Comparison of ENCODE assay signal across 8 cellular contexts in genomic region chr10:133688441-133688912, GRCh38.
DNase-seq lines count a peak whose midpoint lies in the region; ATAC-seq and TF ChIP-seq lines count a peak whose summit lies in the region.
"Not testable (repeated sequence)": the region's sequence is repeated elsewhere in the genome, so short reads cannot be mapped to it uniquely, and the experiment has no call there.

No MANE protein-coding gene starts in this region.

- H3K4me1 Mint-ChIP-seq in central memory CD8-positive, alpha-beta T cell; stimulated activated naive CD8-positive, alpha-beta T cell treated with anti-CD3 and anti-CD28 coated beads, Interleukin-15, amount 100 ng/mL, for 72 hours: not testable (repeated sequence)

- H3K27ac Mint-ChIP-seq in central memory CD8-positive, alpha-beta T cell (ENCODE audit: low read depth); stimulated activated naive CD8-positive, alpha-beta T cell treated with anti-CD3 and anti-CD28 coated beads, Interleukin-15, amount 100 ng/mL, for 72 hours: not testable (repeated sequence)

- H3K4me3 ChIP-seq in RWPE2 (ENCODE audit: severe bottlenecking); lung: not testable (repeated sequence)

- ATAC-seq in GM18867 (IDR thresholded peaks at IDR 0.05; ENCODE audit: unreplicated experiment) (peak; percentile 30), GM21529 (IDR thresholded peaks at IDR 0.05; ENCODE audit: unreplicated experiment) (peak; percentile 11), HG02763 (IDR thresholded peaks at IDR 0.05; ENCODE audit: unreplicated experiment) (peak; percentile 26), HG03103 (IDR thresholded peaks at IDR 0.05; ENCODE audit: low read depth, unreplicated experiment) (peak; percentile 26), RWPE2 (ENCODE audit: low read depth) (peak; percentile 31), lung (ENCODE audit: insufficient read depth, low FRiP score) (peak; percentile 51)
- peak; percentile 34 for ATAC-seq in central memory CD8-positive, alpha-beta T cell (replicated peaks; ENCODE audit: extremely low read depth, poor library complexity, severe bottlenecking)
- ATAC-seq in stimulated activated naive CD8-positive, alpha-beta T cell treated with anti-CD3 and anti-CD28 coated beads, Interleukin-15, amount 100 ng/mL, for 72 hours, result peak; percentile 33

- not testable (repeated sequence) for H3K4me3 Mint-ChIP-seq in central memory CD8-positive, alpha-beta T cell; stimulated activated naive CD8-positive, alpha-beta T cell treated with anti-CD3 and anti-CD28 coated beads, Interleukin-15, amount 100 ng/mL, for 72 hours

- not testable (repeated sequence) for TF ChIP-seq CTCF in RWPE2 (IDR thresholded peaks at IDR 0.05; ENCODE audit: poor library complexity, severe bottlenecking); lung (IDR thresholded peaks at IDR 0.05; ENCODE audit: control extremely low read depth, extremely low read depth)

- H3K27me3 ChIP-seq in RWPE2 (ENCODE audit: insufficient read depth, poor library complexity, severe bottlenecking); lung (ENCODE audit: control insufficient read depth, insufficient read depth): not testable (repeated sequence)

- H3K36me3 ChIP-seq in RWPE2 (ENCODE audit: low read depth); lung (ENCODE audit: control insufficient read depth in 2 of 2, insufficient read depth in 2 of 2, low read length in 2 of 2): not testable (repeated sequence)

- not testable (repeated sequence) for H3K27me3 Mint-ChIP-seq in central memory CD8-positive, alpha-beta T cell; stimulated activated naive CD8-positive, alpha-beta T cell treated with anti-CD3 and anti-CD28 coated beads, Interleukin-15, amount 100 ng/mL, for 72 hours

- not testable (repeated sequence) for H3K4me1 ChIP-seq in RWPE2 (ENCODE audit: insufficient read depth, poor library complexity, severe bottlenecking); lung (ENCODE audit: control insufficient read depth in 2 of 2, insufficient read depth in 2 of 2, low read length in 2 of 2)

- H3K27ac ChIP-seq in RWPE2 (ENCODE audit: poor library complexity, severe bottlenecking); lung (ENCODE audit: low read depth in 1 of 2, low read length in 1 of 2): not testable (repeated sequence)

- 29 to 43% methylated on average over 1 of the region's 5 CpGs for WGBS in lung, 2 donors

- H3K9me3 Mint-ChIP-seq in central memory CD8-positive, alpha-beta T cell; stimulated activated naive CD8-positive, alpha-beta T cell treated with anti-CD3 and anti-CD28 coated beads, Interleukin-15, amount 100 ng/mL, for 72 hours: not testable (repeated sequence)

- not testable (repeated sequence) for H3K9me3 ChIP-seq in RWPE2 (ENCODE audit: severe bottlenecking); lung (ENCODE audit: control insufficient read depth in 2 of 2, insufficient read depth in 1 of 2, low read length in 1 of 2)

- not testable (repeated sequence) for H3K36me3 Mint-ChIP-seq in central memory CD8-positive, alpha-beta T cell (ENCODE audit: insufficient read depth)

- not testable (repeated sequence) for DNase-seq in RWPE2 (ENCODE audit: low spot score); central memory CD8-positive, alpha-beta T cell (ENCODE audit: low spot score in 2 of 2); lung (ENCODE audit: low spot score); stimulated activated naive CD8-positive, alpha-beta T cell treated with anti-CD3 and anti-CD28 coated beads, Interleukin-15, amount 100 ng/mL, for 72 hours
